Comparison of ENCODE assay signal across 9 cellular contexts in genomic region chr4:13545394-13545808, GRCh38. TPM values are rescaled to one million over a fixed set of nuclear protein-coding genes. Genes with fewer than 3 reads are reported as not detected.
DNase-seq lines count a peak whose midpoint lies in the region; ATAC-seq and TF ChIP-seq lines count a peak whose summit lies in the region.
"Had no signal": no experiment of that assay in that cellular context is flagged by ENCODE, and none has a peak within 500 bp of the region (broad histone marks: within the 10 kb centered on the region; RNA-seq: fewer than 3 reads in every experiment).

No MANE protein-coding gene starts in this region.

- peak overlapping the region; percentile 82 for H2AFZ ChIP-seq in neuron (ENCODE audit: low read depth, low read length)

- H3K9me3 ChIP-seq in CD4-positive, alpha-beta memory T cell (ENCODE audit: control insufficient read depth in 1 of 2, low read length in 2 of 2): no peaks in the 10 kb centered on the region
- H3K9me3 ChIP-seq in ectodermal cell (ENCODE audit: control insufficient read depth, low read length) (no peaks in the 10 kb centered on the region), neuron (ENCODE audit: low read length) (peaks cover 2% of the 10 kb centered on the region)

- POLR2A ChIA-PET in CD4-positive, alpha-beta memory T cell (lab: Charles Lee; ENCODE audit: partially characterized antibody): no interaction called here
- POLR2A ChIA-PET in HEK293T (lab: Yijun Ruan, JAX): no interaction called here

- peaks cover 72% of the 10 kb centered on the region for H3K4me1 ChIP-seq in CD4-positive, alpha-beta memory T cell (ENCODE audit: insufficient read depth, low read length)
- peaks cover 4% of the 10 kb centered on the region for H3K4me1 ChIP-seq in ectodermal cell (ENCODE audit: control insufficient read depth, insufficient read depth, low read length)
- peaks cover 8% of the 10 kb centered on the region for H3K4me1 ChIP-seq in neuron (ENCODE audit: insufficient read depth, low read length)

- DNase-seq in CD4-positive, alpha-beta memory T cell: no peak
- no peak for DNase-seq in NB4 (ENCODE audit: low read depth)
- no peak for DNase-seq in hippocampal formation (lab: John Stamatoyannopoulos, UW)
- no peak for DNase-seq in NCI-H446 (lab: John Stamatoyannopoulos, UW)
- DNase-seq in HEK293T (ENCODE audit: extremely low spot score): no peak

- no peaks in the 10 kb centered on the region for H3K36me3 ChIP-seq in CD4-positive, alpha-beta memory T cell (ENCODE audit: insufficient read depth, low read length)
- no peaks in the 10 kb centered on the region for H3K36me3 ChIP-seq in ectodermal cell (ENCODE audit: control insufficient read depth, insufficient read depth, low read length)
- peaks cover 2% of the 10 kb centered on the region for H3K36me3 ChIP-seq in neuron (ENCODE audit: insufficient read depth, low read length)

- H3K9me3 Mint-ChIP-seq in CD4-positive, alpha-beta memory T cell: peaks cover 0 to 17% (median 11%) of the 10 kb centered on the region in 8 donors

- H3K36me3 Mint-ChIP-seq in CD4-positive, alpha-beta memory T cell: peaks cover 2 to 4% of the 10 kb centered on the region in 2 donors

- CTCF ChIA-PET in CD4-positive, alpha-beta memory T cell (lab: Charles Lee; ENCODE audit: partially characterized antibody): no interaction called here
- CTCF ChIA-PET in HEK293T (lab: Yijun Ruan, JAX): no interaction called here

- peaks cover 26 to 59% (median 41%) of the 10 kb centered on the region in 4 donors for H3K4me1 Mint-ChIP-seq in CD4-positive, alpha-beta memory T cell

- WGBS in ectodermal cell, 2 experiments: 19 to 21% methylated on average over 6 to 8 of the region's 8 CpGs

- H3K4me3 Mint-ChIP-seq in CD4-positive, alpha-beta memory T cell: peak overlapping the region; percentile 68 to 89 (median 80)

- ATAC-seq in HG03457 (IDR thresholded peaks at IDR 0.05; ENCODE audit: unreplicated experiment): no peak

- intact Hi-C loops in CD4-positive, alpha-beta memory T cell (cut with micrococcal nuclease): no loop called here

- peaks cover 63% of the 10 kb centered on the region for H3K27me3 ChIP-seq in CD4-positive, alpha-beta memory T cell (ENCODE audit: insufficient read depth, low read length)
- peaks cover 91% of the 10 kb centered on the region for H3K27me3 ChIP-seq in ectodermal cell (ENCODE audit: control insufficient read depth, insufficient read depth, low read length, poor library complexity, severe bottlenecking)
- peaks cover 30% of the 10 kb centered on the region for H3K27me3 ChIP-seq in neuron (ENCODE audit: insufficient read depth, low read length)

- H3K27ac Mint-ChIP-seq in CD4-positive, alpha-beta memory T cell: peak overlapping the region in 2 of 7 donors; percentile 11 to 37

- H3K27ac ChIP-seq in CD4-positive, alpha-beta memory T cell (ENCODE audit: low read depth, low read length): no peak overlapping the region
- H3K27ac ChIP-seq in ectodermal cell (ENCODE audit: insufficient read depth, low read depth, low read length, poor library complexity, severe bottlenecking): no peak overlapping the region

- no peak for TF ChIP-seq CTCF in NB4 (IDR thresholded peaks at IDR 0.05; ENCODE audit: low read depth, low read length)

- H3K4me3 ChIP-seq in CD4-positive, alpha-beta memory T cell (ENCODE audit: low read length in 2 of 2): peak overlapping the region in 1 of 2 donors; percentile 27
- H3K4me3 ChIP-seq in NB4 (ENCODE audit: low read depth, low read length) (peak overlapping the region; percentile 65), ectodermal cell (ENCODE audit: insufficient read depth, low read depth, low read length) (peak overlapping the region; percentile 64), neuron (ENCODE audit: low read length) (peak overlapping the region; percentile 53)

- H3K27me3 Mint-ChIP-seq in CD4-positive, alpha-beta memory T cell: peaks cover 50 to 53% of the 10 kb centered on the region in 2 donors

- no peak for TF ChIP-seq POLR2A in NB4 (IDR thresholded peaks at IDR 0.05; ENCODE audit: extremely low read depth, insufficient read length)

TF ChIP-seq in HEK293T, 16 proteins besides CTCF, POLR2A, EP300 and RAD21:
- TF ChIP-seq ZNF384 (IDR thresholded peaks at IDR 0.05) (no peak), LEF1 (IDR thresholded peaks at IDR 0.05; ENCODE audit: borderline replicate concordance) (no peak), TARDBP (IDR thresholded peaks at IDR 0.05) (no peak), NFRKB (IDR thresholded peaks at IDR 0.05) (no peak), FOXA1 (IDR thresholded peaks at IDR 0.05) (no peak), L3MBTL2 (conservative IDR thresholded peaks at IDR 0.05) (no peak), ELF4 (IDR thresholded peaks at IDR 0.05) (no peak), BHLHE40 (IDR thresholded peaks at IDR 0.05; ENCODE audit: borderline replicate concordance) (no peak), HDGF (IDR thresholded peaks at IDR 0.05; ENCODE audit: borderline replicate concordance) (no peak), SUZ12 (IDR thresholded peaks at IDR 0.05) (no peak), ARNT (IDR thresholded peaks at IDR 0.05) (no peak), FOXK2 (IDR thresholded peaks at IDR 0.05) (no peak), SP1 (IDR thresholded peaks at IDR 0.05) (no peak), CTBP1 (IDR thresholded peaks at IDR 0.05; ENCODE audit: borderline replicate concordance) (no peak), FOXM1 (IDR thresholded peaks at IDR 0.05; ENCODE audit: borderline replicate concordance) (no peak)
- TF ChIP-seq, protein P1, sequence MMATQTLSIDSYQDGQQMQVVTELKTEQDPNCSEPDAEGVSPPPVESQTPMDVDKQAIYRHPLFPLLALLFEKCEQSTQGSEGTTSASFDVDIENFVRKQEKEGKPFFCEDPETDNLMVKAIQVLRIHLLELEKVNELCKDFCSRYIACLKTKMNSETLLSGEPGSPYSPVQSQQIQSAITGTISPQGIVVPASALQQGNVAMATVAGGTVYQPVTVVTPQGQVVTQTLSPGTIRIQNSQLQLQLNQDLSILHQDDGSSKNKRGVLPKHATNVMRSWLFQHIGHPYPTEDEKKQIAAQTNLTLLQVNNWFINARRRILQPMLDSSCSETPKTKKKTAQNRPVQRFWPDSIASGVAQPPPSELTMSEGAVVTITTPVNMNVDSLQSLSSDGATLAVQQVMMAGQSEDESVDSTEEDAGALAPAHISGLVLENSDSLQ (IDR thresholded peaks at IDR 0.05): no peak

RNA-seq across cellular contexts. Expression of gene NKX3-2, which starts 1.1 kb away (rescaled TPM):
- not detected for total RNA-seq in CD4-positive, alpha-beta memory T cell
- not detected for polyA plus RNA-seq in CD4-positive, alpha-beta memory T cell
- polyA plus RNA-seq in ectodermal cell (2013, experiment 1 of 4): 2.0 TPM
- 1.3 TPM for polyA plus RNA-seq in ectodermal cell (2013, experiment 2 of 4)
- 1.8 TPM for polyA plus RNA-seq in ectodermal cell (2013, experiment 3 of 4)
- 1.6 TPM for polyA plus RNA-seq in ectodermal cell (2013, experiment 4 of 4)
- total RNA-seq: liver had no signal
- polyA plus RNA-seq: liver had no signal
